Comparison of ENCODE assay signal across 16 cellular contexts in genomic region chr3:5497497-5497896, GRCh38.
DNase-seq lines count a peak whose midpoint lies in the region; ATAC-seq, FAIRE-seq and TF ChIP-seq lines count a peak whose summit lies in the region.
"Had no signal": no experiment of that assay in that cellular context is flagged by ENCODE, and none has a peak within 500 bp of the region (broad histone marks: within the 10 kb centered on the region; RNA-seq: fewer than 3 reads in every experiment).

No MANE protein-coding gene starts in this region.

- DNase-seq in D721Med (ENCODE audit: insufficient read length, low spot score) (no peak), Karpas-422 (no peak), OCI-M1 (lab: John Stamatoyannopoulos, UW) (peak; percentile 67)
- no peak for DNase-seq in activated naive CD4-positive, alpha-beta T cell treated with anti-CD3 and anti-CD28 coated beads for 36 hours
- DNase-seq: C1 segment of cervical spinal cord; Calu3; CD4-positive, alpha-beta memory T cell; COR-L47; DMS153; DND-41; H9; HFFc6 had no signal

- H3K4me1 ChIP-seq in Karpas-422 (ENCODE audit: low read length): peaks cover 82% of the 10 kb centered on the region

- CTCF ChIA-PET in activated naive CD4-positive, alpha-beta T cell treated with anti-CD3 and anti-CD28 coated beads for 36 hours (lab: Charles Lee): no interaction called here

- H3K9me2 ChIP-seq in Karpas-422 (replicated peaks; ENCODE audit: insufficient read depth, low read length): no peaks in the 10 kb centered on the region

- no peaks in the 10 kb centered on the region for H3K9me3 Mint-ChIP-seq in activated naive CD4-positive, alpha-beta T cell treated with anti-CD3 and anti-CD28 coated beads for 36 hours
- H3K9me3 Mint-ChIP-seq: H9 had no signal

- intact Hi-C loops in activated naive CD4-positive, alpha-beta T cell treated with anti-CD3 and anti-CD28 coated beads for 36 hours (cut with micrococcal nuclease): no loop called here

- no peak overlapping the region for H3K4me2 ChIP-seq in Karpas-422 (ENCODE audit: low read depth, low read length, poor library complexity, severe bottlenecking)
- H3K4me2 ChIP-seq: GM23338 had no signal

- H2AFZ ChIP-seq in Karpas-422 (ENCODE audit: low read length): no peak overlapping the region
- H2AFZ ChIP-seq: GM23338 had no signal

- no peaks in the 10 kb centered on the region for H3K36me3 Mint-ChIP-seq in activated naive CD4-positive, alpha-beta T cell treated with anti-CD3 and anti-CD28 coated beads for 36 hours (ENCODE audit: low read depth)
- H3K36me3 Mint-ChIP-seq: CD4-positive, alpha-beta memory T cell had no signal

- no peaks in the 10 kb centered on the region; the same call in 1 of the 2 replicates for H3K36me3 ChIP-seq in Karpas-422 (ENCODE audit: insufficient read depth, low read length)

- no peak overlapping the region for H3K9ac ChIP-seq in Karpas-422 (ENCODE audit: low read length)

- no peak overlapping the region for H3K4me3 Mint-ChIP-seq in activated naive CD4-positive, alpha-beta T cell treated with anti-CD3 and anti-CD28 coated beads for 36 hours
- H3K4me3 Mint-ChIP-seq: CD4-positive, alpha-beta memory T cell; GM23338; H9; HFFc6 had no signal

- H3K79me2 ChIP-seq in Karpas-422 (ENCODE audit: low read length): no peaks in the 10 kb centered on the region

- H3K4me3 ChIP-seq in Karpas-422 (ENCODE audit: low read length): no peak overlapping the region
- H3K4me3 ChIP-seq: GM23338 had no signal

- no peaks in the 10 kb centered on the region for H3K4me1 Mint-ChIP-seq in activated naive CD4-positive, alpha-beta T cell treated with anti-CD3 and anti-CD28 coated beads for 36 hours (ENCODE audit: low read depth)
- H3K4me1 Mint-ChIP-seq: GM23338, H9 had no signal

- peak; percentile 29 for FAIRE-seq in D721Med (lab: Jason Lieb, UNC)
- FAIRE-seq: G401.6 had no signal

- H4K20me1 ChIP-seq in Karpas-422 (ENCODE audit: insufficient read depth, low read depth, low read length): no peaks in the 10 kb centered on the region

- no peak overlapping the region for H3K27ac Mint-ChIP-seq in activated naive CD4-positive, alpha-beta T cell treated with anti-CD3 and anti-CD28 coated beads for 36 hours
- H3K27ac Mint-ChIP-seq: GM23338, H9, HFFc6 had no signal

- peak overlapping the region; percentile 7; the same call in 1 of the 2 replicates for H3K27ac ChIP-seq in Karpas-422 (ENCODE audit: low read length)

- ATAC-seq in GM21526 (IDR thresholded peaks at IDR 0.05; ENCODE audit: low FRiP score, unreplicated experiment) (no peak), GM21723 (IDR thresholded peaks at IDR 0.05; ENCODE audit: unreplicated experiment) (no peak)
- ATAC-seq: GM23338 had no signal

- H3K27me3 Mint-ChIP-seq in activated naive CD4-positive, alpha-beta T cell treated with anti-CD3 and anti-CD28 coated beads for 36 hours (ENCODE audit: low read depth): no peaks in the 10 kb centered on the region
- H3K27me3 Mint-ChIP-seq: CD4-positive, alpha-beta memory T cell had no signal

- H3K9me3 ChIP-seq in Karpas-422 (ENCODE audit: low read length): no peaks in the 10 kb centered on the region

- TF ChIP-seq CTCF in D721Med (IDR thresholded peaks at IDR 0.05; ENCODE audit: insufficient read depth, missing control alignments): no peak

- no peaks in the 10 kb centered on the region for H3K27me3 ChIP-seq in Karpas-422 (ENCODE audit: low read length)
